In genomic region chr11:10779086-10779485, GRCh38 we compare ENCODE assay signal across 1 cellular context.
TF ChIP-seq lines count a peak whose summit lies in the region.

No MANE protein-coding gene starts in this region.

TF ChIP-seq in GM23338, 12 proteins besides CTCF, POLR2A, EP300 and RAD21 (continued from another document):
- TF ChIP-seq POLR2AphosphoS5 (IDR thresholded peaks at IDR 0.05; ENCODE audit: low read depth) (no peak), EZH2 (IDR thresholded peaks at IDR 0.05; ENCODE audit: low read depth, unreplicated experiment) (no peak), ZNF462 (CRISPR knock-in tag; IDR thresholded peaks at IDR 0.05) (no peak)
